Comparison of ENCODE assay signal across 1 cellular context in genomic region chr3:129413687-129414506, GRCh38.
TF ChIP-seq lines count a peak whose summit lies in the region.

No MANE protein-coding gene starts in this region.

TF ChIP-seq in HepG2, 621 proteins besides CTCF, POLR2A, EP300 and RAD21 (continued from another document and continues in another):
- TF ChIP-seq ARID4A (CRISPR knock-in tag; IDR thresholded peaks at IDR 0.05; ENCODE audit: borderline replicate concordance) (peak; percentile 16; the same call in 1 of the 2 replicates), GATAD1 (CRISPR knock-in tag; IDR thresholded peaks at IDR 0.05) (0 out of 2 replicates have a peak, but pooled peaks have one; percentile 17), BORCS8-MEF2B (CRISPR knock-in tag; IDR thresholded peaks at IDR 0.05) (no peak), MATR3 (CRISPR knock-in tag; IDR thresholded peaks at IDR 0.05) (no peak), IRF9 (CRISPR knock-in tag; IDR thresholded peaks at IDR 0.05; ENCODE audit: borderline replicate concordance) (no peak), ZSCAN9 (CRISPR knock-in tag; IDR thresholded peaks at IDR 0.05; ENCODE audit: borderline replicate concordance) (no peak), MZF1 (CRISPR knock-in tag; IDR thresholded peaks at IDR 0.05; ENCODE audit: borderline replicate concordance) (no peak), HDAC1 (CRISPR knock-in tag; IDR thresholded peaks at IDR 0.05) (no peak), CEBPB (IDR thresholded peaks at IDR 0.05; ENCODE audit: borderline replicate concordance, low read depth, low read length) (no peak), ZNF530 (CRISPR knock-in tag; IDR thresholded peaks at IDR 0.05; ENCODE audit: low read depth) (no peak), NKX3-1 (CRISPR knock-in tag; IDR thresholded peaks at IDR 0.05) (no peak), ZNF33B (CRISPR knock-in tag; IDR thresholded peaks at IDR 0.05) (no peak), MED1 (CRISPR knock-in tag; IDR thresholded peaks at IDR 0.05) (peak; percentile 61), TRIM24 (CRISPR knock-in tag; IDR thresholded peaks at IDR 0.05) (no peak), ZSCAN22 (CRISPR knock-in tag; IDR thresholded peaks at IDR 0.05) (no peak), SOX5 (CRISPR knock-in tag; IDR thresholded peaks at IDR 0.05; ENCODE audit: borderline replicate concordance) (peak; percentile 63), SRF (IDR thresholded peaks at IDR 0.05; ENCODE audit: low read depth, low read length) (no peak), SOX6 (IDR thresholded peaks at IDR 0.05) (no peak), SOX6 (CRISPR knock-in tag; IDR thresholded peaks at IDR 0.05) (peak; percentile 44; the same call in 1 of the 2 replicates), KDM6A (CRISPR knock-in tag; IDR thresholded peaks at IDR 0.05; ENCODE audit: low read depth) (peak; percentile 69), NCOA5 (CRISPR knock-in tag; IDR thresholded peaks at IDR 0.05) (no peak), SMAD3 (CRISPR knock-in tag; IDR thresholded peaks at IDR 0.05) (peak; percentile 16; the same call in 1 of the 2 replicates), NCOR1 (IDR thresholded peaks at IDR 0.05; ENCODE audit: borderline replicate concordance, low read length) (peak; percentile 37; the same call in 1 of the 2 replicates), GTF2F1 (IDR thresholded peaks at IDR 0.05; ENCODE audit: low read length) (no peak), SALL1 (CRISPR knock-in tag; IDR thresholded peaks at IDR 0.05) (peak; percentile 41; the same call in 1 of the 2 replicates), ATF1 (CRISPR knock-in tag; IDR thresholded peaks at IDR 0.05) (peak; percentile 75), ZNF569 (CRISPR knock-in tag; IDR thresholded peaks at IDR 0.05; ENCODE audit: borderline replicate concordance) (no peak), RFX3 (CRISPR knock-in tag; IDR thresholded peaks at IDR 0.05) (no peak), ZNF253 (CRISPR knock-in tag; IDR thresholded peaks at IDR 0.05; ENCODE audit: borderline replicate concordance) (no peak), KDM5B (CRISPR knock-in tag; IDR thresholded peaks at IDR 0.05; ENCODE audit: borderline replicate concordance) (no peak), RARA (CRISPR knock-in tag; IDR thresholded peaks at IDR 0.05) (peak; percentile 40), ZNF160 (CRISPR knock-in tag; IDR thresholded peaks at IDR 0.05) (no peak), SIX1 (CRISPR knock-in tag; IDR thresholded peaks at IDR 0.05; ENCODE audit: borderline replicate concordance) (no peak), MYC (CRISPR knock-in tag; IDR thresholded peaks at IDR 0.05; ENCODE audit: borderline replicate concordance) (no peak), TBX3 (IDR thresholded peaks at IDR 0.05; ENCODE audit: borderline replicate concordance) (no peak), ZNF660 (CRISPR knock-in tag; IDR thresholded peaks at IDR 0.05; ENCODE audit: borderline replicate concordance, low read depth) (no peak), TBL1XR1 (IDR thresholded peaks at IDR 0.05; ENCODE audit: borderline replicate concordance, low read length, partially characterized antibody) (peak; percentile 22), DNMT1 (CRISPR knock-in tag; IDR thresholded peaks at IDR 0.05) (no peak), FOSL2 (CRISPR knock-in tag; IDR thresholded peaks at IDR 0.05) (peak; percentile 90)
- TF ChIP-seq, protein P1, sequence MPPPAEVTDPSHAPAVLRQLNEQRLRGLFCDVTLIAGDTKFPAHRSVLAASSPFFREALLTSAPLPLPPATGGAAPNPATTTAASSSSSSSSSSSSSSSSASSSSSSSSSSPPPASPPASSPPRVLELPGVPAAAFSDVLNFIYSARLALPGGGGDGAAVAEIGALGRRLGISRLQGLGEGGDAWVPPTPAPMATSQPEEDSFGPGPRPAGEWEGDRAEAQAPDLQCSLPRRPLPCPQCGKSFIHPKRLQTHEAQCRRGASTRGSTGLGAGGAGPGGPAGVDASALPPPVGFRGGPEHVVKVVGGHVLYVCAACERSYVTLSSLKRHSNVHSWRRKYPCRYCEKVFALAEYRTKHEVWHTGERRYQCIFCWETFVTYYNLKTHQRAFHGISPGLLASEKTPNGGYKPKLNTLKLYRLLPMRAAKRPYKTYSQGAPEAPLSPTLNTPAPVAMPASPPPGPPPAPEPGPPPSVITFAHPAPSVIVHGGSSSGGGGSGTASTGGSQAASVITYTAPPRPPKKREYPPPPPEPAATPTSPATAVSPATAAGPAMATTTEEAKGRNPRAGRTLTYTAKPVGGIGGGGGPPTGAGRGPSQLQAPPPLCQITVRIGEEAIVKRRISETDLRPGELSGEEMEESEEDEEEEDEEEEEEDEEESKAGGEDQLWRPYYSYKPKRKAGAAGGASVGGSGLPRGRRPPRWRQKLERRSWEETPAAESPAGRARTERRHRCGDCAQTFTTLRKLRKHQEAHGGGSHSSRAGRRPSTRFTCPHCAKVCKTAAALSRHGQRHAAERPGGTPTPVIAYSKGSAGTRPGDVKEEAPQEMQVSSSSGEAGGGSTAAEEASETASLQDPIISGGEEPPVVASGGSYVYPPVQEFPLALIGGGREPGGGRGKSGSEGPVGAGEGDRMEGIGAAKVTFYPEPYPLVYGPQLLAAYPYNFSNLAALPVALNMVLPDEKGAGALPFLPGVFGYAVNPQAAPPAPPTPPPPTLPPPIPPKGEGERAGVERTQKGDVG (CRISPR knock-in tag; IDR thresholded peaks at IDR 0.05; ENCODE audit: borderline replicate concordance) = no peak
- TF ChIP-seq, protein P2, sequence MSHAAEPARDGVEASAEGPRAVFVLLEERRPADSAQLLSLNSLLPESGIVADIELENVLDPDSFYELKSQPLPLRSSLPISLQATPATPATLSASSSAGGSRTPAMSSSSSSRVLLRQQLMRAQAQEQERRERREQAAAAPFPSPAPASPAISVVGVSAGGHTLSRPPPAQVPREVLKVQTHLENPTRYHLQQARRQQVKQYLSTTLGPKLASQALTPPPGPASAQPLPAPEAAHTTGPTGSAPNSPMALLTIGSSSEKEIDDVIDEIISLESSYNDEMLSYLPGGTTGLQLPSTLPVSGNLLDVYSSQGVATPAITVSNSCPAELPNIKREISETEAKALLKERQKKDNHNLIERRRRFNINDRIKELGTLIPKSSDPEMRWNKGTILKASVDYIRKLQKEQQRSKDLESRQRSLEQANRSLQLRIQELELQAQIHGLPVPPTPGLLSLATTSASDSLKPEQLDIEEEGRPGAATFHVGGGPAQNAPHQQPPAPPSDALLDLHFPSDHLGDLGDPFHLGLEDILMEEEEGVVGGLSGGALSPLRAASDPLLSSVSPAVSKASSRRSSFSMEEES (CRISPR knock-in tag; IDR thresholded peaks at IDR 0.05) = no peak; the same call in 1 of the 2 replicates
- TF ChIP-seq, protein P3, sequence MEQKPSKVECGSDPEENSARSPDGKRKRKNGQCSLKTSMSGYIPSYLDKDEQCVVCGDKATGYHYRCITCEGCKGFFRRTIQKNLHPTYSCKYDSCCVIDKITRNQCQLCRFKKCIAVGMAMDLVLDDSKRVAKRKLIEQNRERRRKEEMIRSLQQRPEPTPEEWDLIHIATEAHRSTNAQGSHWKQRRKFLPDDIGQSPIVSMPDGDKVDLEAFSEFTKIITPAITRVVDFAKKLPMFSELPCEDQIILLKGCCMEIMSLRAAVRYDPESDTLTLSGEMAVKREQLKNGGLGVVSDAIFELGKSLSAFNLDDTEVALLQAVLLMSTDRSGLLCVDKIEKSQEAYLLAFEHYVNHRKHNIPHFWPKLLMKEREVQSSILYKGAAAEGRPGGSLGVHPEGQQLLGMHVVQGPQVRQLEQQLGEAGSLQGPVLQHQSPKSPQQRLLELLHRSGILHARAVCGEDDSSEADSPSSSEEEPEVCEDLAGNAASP (CRISPR knock-in tag; IDR thresholded peaks at IDR 0.05; ENCODE audit: borderline replicate concordance) = peak; percentile 35; the same call in 1 of the 2 replicates
- TF ChIP-seq, protein P4, sequence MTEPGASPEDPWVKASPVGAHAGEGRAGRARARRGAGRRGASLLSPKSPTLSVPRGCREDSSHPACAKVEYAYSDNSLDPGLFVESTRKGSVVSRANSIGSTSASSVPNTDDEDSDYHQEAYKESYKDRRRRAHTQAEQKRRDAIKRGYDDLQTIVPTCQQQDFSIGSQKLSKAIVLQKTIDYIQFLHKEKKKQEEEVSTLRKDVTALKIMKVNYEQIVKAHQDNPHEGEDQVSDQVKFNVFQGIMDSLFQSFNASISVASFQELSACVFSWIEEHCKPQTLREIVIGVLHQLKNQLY (CRISPR knock-in tag; IDR thresholded peaks at IDR 0.05) = no peak
- TF ChIP-seq, protein P5, sequence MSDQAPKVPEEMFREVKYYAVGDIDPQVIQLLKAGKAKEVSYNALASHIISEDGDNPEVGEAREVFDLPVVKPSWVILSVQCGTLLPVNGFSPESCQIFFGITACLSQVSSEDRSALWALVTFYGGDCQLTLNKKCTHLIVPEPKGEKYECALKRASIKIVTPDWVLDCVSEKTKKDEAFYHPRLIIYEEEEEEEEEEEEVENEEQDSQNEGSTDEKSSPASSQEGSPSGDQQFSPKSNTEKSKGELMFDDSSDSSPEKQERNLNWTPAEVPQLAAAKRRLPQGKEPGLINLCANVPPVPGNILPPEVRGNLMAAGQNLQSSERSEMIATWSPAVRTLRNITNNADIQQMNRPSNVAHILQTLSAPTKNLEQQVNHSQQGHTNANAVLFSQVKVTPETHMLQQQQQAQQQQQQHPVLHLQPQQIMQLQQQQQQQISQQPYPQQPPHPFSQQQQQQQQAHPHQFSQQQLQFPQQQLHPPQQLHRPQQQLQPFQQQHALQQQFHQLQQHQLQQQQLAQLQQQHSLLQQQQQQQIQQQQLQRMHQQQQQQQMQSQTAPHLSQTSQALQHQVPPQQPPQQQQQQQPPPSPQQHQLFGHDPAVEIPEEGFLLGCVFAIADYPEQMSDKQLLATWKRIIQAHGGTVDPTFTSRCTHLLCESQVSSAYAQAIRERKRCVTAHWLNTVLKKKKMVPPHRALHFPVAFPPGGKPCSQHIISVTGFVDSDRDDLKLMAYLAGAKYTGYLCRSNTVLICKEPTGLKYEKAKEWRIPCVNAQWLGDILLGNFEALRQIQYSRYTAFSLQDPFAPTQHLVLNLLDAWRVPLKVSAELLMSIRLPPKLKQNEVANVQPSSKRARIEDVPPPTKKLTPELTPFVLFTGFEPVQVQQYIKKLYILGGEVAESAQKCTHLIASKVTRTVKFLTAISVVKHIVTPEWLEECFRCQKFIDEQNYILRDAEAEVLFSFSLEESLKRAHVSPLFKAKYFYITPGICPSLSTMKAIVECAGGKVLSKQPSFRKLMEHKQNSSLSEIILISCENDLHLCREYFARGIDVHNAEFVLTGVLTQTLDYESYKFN (CRISPR knock-in tag; conservative IDR thresholded peaks at IDR 0.05) = peak; percentile 88
- TF ChIP-seq, protein P6, sequence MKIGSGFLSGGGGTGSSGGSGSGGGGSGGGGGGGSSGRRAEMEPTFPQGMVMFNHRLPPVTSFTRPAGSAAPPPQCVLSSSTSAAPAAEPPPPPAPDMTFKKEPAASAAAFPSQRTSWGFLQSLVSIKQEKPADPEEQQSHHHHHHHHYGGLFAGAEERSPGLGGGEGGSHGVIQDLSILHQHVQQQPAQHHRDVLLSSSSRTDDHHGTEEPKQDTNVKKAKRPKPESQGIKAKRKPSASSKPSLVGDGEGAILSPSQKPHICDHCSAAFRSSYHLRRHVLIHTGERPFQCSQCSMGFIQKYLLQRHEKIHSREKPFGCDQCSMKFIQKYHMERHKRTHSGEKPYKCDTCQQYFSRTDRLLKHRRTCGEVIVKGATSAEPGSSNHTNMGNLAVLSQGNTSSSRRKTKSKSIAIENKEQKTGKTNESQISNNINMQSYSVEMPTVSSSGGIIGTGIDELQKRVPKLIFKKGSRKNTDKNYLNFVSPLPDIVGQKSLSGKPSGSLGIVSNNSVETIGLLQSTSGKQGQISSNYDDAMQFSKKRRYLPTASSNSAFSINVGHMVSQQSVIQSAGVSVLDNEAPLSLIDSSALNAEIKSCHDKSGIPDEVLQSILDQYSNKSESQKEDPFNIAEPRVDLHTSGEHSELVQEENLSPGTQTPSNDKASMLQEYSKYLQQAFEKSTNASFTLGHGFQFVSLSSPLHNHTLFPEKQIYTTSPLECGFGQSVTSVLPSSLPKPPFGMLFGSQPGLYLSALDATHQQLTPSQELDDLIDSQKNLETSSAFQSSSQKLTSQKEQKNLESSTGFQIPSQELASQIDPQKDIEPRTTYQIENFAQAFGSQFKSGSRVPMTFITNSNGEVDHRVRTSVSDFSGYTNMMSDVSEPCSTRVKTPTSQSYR (CRISPR knock-in tag; IDR thresholded peaks at IDR 0.05; ENCODE audit: borderline replicate concordance) = no peak
